Comparison of ENCODE assay signal across 8 cellular contexts in the genomic region with DNA sequence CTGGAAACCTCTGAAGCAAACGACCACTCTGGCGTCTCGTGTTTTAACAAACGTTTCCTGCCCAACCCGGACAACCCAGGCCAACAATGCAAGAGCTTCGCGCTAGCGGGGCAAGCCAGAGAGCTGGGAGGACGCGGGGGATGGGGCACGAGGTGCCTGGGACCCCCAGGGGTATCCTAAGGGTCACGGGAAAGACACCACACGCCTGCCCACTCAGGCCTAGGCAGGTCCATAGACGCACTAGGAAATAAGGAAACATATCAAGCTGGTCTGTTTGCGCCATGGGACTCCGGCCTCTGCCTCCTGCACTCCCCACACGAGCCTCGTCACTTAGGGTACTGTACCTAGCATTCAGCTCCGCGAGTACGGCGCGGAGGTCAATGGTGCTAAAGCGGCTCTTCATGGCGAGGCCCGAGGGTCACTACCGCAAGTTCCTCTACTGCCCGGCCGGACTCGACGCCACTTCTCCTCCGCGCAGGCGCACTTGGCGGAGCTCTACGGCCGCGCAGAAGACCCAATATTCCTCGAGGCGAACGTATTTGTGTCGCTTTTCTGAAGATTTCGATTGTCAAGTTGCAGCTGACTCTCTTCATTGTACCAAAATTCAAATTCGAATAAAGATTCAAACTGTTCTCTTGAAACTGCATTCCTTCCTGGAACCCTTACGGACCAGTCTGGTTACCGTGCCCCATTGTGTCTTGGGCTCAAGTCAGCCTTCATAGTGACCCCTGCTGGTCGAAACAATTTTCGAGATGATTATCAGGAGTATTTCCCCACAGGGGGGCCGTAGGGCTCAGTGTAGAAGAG. TPM values are rescaled to one million over a fixed set of nuclear protein-coding genes. Genes with fewer than 3 reads are reported as not detected.
DNase-seq lines count a peak whose midpoint lies in the region; ATAC-seq and TF ChIP-seq lines count a peak whose summit lies in the region.

A gene with protein sequence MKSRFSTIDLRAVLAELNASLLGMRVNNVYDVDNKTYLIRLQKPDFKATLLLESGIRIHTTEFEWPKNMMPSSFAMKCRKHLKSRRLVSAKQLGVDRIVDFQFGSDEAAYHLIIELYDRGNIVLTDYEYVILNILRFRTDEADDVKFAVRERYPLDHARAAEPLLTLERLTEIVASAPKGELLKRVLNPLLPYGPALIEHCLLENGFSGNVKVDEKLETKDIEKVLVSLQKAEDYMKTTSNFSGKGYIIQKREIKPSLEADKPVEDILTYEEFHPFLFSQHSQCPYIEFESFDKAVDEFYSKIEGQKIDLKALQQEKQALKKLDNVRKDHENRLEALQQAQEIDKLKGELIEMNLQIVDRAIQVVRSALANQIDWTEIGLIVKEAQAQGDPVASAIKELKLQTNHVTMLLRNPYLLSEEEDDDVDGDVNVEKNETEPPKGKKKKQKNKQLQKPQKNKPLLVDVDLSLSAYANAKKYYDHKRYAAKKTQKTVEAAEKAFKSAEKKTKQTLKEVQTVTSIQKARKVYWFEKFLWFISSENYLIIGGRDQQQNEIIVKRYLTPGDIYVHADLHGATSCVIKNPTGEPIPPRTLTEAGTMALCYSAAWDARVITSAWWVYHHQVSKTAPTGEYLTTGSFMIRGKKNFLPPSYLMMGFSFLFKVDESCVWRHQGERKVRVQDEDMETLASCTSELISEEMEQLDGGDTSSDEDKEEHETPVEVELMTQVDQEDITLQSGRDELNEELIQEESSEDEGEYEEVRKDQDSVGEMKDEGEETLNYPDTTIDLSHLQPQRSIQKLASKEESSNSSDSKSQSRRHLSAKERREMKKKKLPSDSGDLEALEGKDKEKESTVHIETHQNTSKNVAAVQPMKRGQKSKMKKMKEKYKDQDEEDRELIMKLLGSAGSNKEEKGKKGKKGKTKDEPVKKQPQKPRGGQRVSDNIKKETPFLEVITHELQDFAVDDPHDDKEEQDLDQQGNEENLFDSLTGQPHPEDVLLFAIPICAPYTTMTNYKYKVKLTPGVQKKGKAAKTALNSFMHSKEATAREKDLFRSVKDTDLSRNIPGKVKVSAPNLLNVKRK (minus strand): TSS at position 438 of the 807 bp plus-strand sequence. CDS start 35 bp downstream, at position 403.

- WGBS in psoas muscle, 3 donors: 0% methylated on average over 49 of the region's 49 CpGs

- H3K9me3 ChIP-seq in left ventricle myocardium inferior (replicated peaks) (no peaks in the 10 kb centered on the region), psoas muscle (no peaks in the 10 kb centered on the region), uterus (no peaks in the 10 kb centered on the region)

- no peaks in the 10 kb centered on the region for H3K27me3 ChIP-seq in left ventricle myocardium inferior (ENCODE audit: low read depth)
- no peaks in the 10 kb centered on the region for H3K27me3 ChIP-seq in psoas muscle (ENCODE audit: insufficient read depth in 3 of 3, low read length in 2 of 3)
- no peaks in the 10 kb centered on the region for H3K27me3 ChIP-seq in uterus

- TF ChIP-seq POLR2A in uterus (IDR thresholded peaks at IDR 0.05): peak; percentile 24 to 49

- H3K36me3 ChIP-seq in left ventricle myocardium inferior (peaks cover 25% of the 10 kb centered on the region), psoas muscle (ENCODE audit: insufficient read depth in 1 of 2, low read depth in 1 of 2) (peaks cover 3 to 32% of the 10 kb centered on the region in 2 donors), uterus (no peaks in the 10 kb centered on the region)

- H3K27ac ChIP-seq in left ventricle myocardium inferior (replicated peaks): peak within 1 kb of the TSS; percentile 89
- H3K27ac ChIP-seq in psoas muscle: peak within 1 kb of the TSS; percentile 95
- H3K27ac ChIP-seq in uterus: peak within 1 kb of the TSS; percentile 88 to 90

- peak; percentile 84 for ATAC-seq in HG02763 (IDR thresholded peaks at IDR 0.05; ENCODE audit: unreplicated experiment)
- peak; percentile 86 to 90 (median 88) for ATAC-seq in psoas muscle

- TF ChIP-seq CTCF in GM12875 (IDR thresholded peaks at IDR 0.05; ENCODE audit: borderline replicate concordance, insufficient read depth, low read depth, low read length): peak; percentile 71
- peak; percentile 80 for TF ChIP-seq CTCF in left ventricle myocardium inferior (IDR thresholded peaks at IDR 0.05; ENCODE audit: borderline replicate concordance)
- peak; percentile 80 for TF ChIP-seq CTCF in psoas muscle (IDR thresholded peaks at IDR 0.05)
- peak; percentile 69 to 87 (median 82) for TF ChIP-seq CTCF in uterus (IDR thresholded peaks at IDR 0.05)

- intact Hi-C loops in left ventricle myocardium inferior (cut with micrococcal nuclease): no loop called here
- intact Hi-C loops in psoas muscle (cut with DNase I): loop anchor here (2.0 to 10.0 kb wide), 2 partner anchors 218 kb away; a partner anchor contains a TSS
- intact Hi-C loops in uterus (cut with DNase I; ENCODE audit: low total_unique reads): no loop called here

- H3K4me1 ChIP-seq in left ventricle myocardium inferior (peaks cover 37% of the 10 kb centered on the region), psoas muscle (peaks cover 23% of the 10 kb centered on the region), uterus (no peaks in the 10 kb centered on the region)

- H3K4me3 ChIP-seq in GM12875 (ENCODE audit: low read depth, low read length): peak within 1 kb of the TSS; percentile 98
- peak within 1 kb of the TSS; percentile 77 for H3K4me3 ChIP-seq in left ventricle myocardium inferior
- peak within 1 kb of the TSS; percentile 84 for H3K4me3 ChIP-seq in psoas muscle
- peak within 1 kb of the TSS; percentile 75 for H3K4me3 ChIP-seq in uterus

- DNase-seq in NCI-H1417 (lab: John Stamatoyannopoulos, UW) (peak; percentile 99 to 100 (median 99)), T-helper 1 cell (peak; percentile 37 to 86 (median 72)), amniotic epithelial cell (ENCODE audit: low read depth) (peak; percentile 82), left ventricle myocardium inferior (peak; percentile 87), psoas muscle (peak; percentile 87 to 94), uterus (peak; percentile 85 to 88)

RNA-seq across cellular contexts. Expression of the gene that starts here (rescaled TPM):
- total RNA-seq in left ventricle myocardium inferior: 52.7 TPM
- 10 to 100 TPM; 52.8 to 68.3 (median 57.0) TPM for total RNA-seq in psoas muscle
- 10 to 100 TPM; 20.5 to 51.7 (median 20.9) TPM for polyA plus RNA-seq in psoas muscle
- total RNA-seq in uterus: 100 to 1,000 TPM in 1 of 4 donors, 10 to 100 TPM in 3; 54.3 to 108 (median 74.2) TPM

Comparison
In these comparisons a context has a peak if more than half of its experiments do, and no peak if none do; other contexts are left out.
1. Peak in every context shown above with its lines: DNase-seq, ATAC-seq, H3K4me3 ChIP-seq and H3K27ac ChIP-seq.
2. intact Hi-C loops: an anchor here in psoas muscle (2.0 to 10.0 kb wide); none called in left ventricle myocardium inferior and uterus.